12 cellular contexts compared by ENCODE assay signal in genomic region chr12:32603858-32604257, GRCh38.
DNase-seq lines count a peak whose midpoint lies in the region; ATAC-seq, FAIRE-seq and TF ChIP-seq lines count a peak whose summit lies in the region.
"Had no signal": no experiment of that assay in that cellular context is flagged by ENCODE, and none has a peak within 500 bp of the region (broad histone marks: within the 10 kb centered on the region; RNA-seq: fewer than 3 reads in every experiment).

No MANE protein-coding gene starts in this region.

- no peak for TF ChIP-seq CTCF in Calu3 (IDR thresholded peaks at IDR 0.05; ENCODE audit: unreplicated experiment)

- DNase-seq in activated T-cell treated with anti-CD3 and anti-CD28 coated beads, Interleukin-2, amount 50 U/mL, for 24 hours = no peak
- DNase-seq in activated T-cell treated with anti-CD3 and anti-CD28 coated beads, Interleukin-2, amount 50 U/mL, for 1 hour = no peak
- peak; percentile 61 for DNase-seq in activated T-helper 2 cell treated with anti-CD3 and anti-CD28 coated beads, Interferon-gamma antibody, Interleukin-2, Interleukin-4, amounts not matched to agents 10 μg/mL and 5 μg/mL and 100 μg/mL, durations not matched to agents 14 hours and 24 hours and 36 hours (ENCODE audit: low spot score)
- no peak for DNase-seq in stimulated activated effector memory CD8-positive, alpha-beta T cell treated with anti-CD3 and anti-CD28 coated beads, Interleukin-12 subunit alpha, Interleukin-12 subunit beta, amount 100 ng/mL, for 72 hours (ENCODE audit: low spot score in 2 of 2)
- no peak for DNase-seq in urothelium cell line (ENCODE audit: low spot score)
- DNase-seq in left colon = no peak
- no peak for DNase-seq in Calu3
- DNase-seq: naive B cell, upper lobe of left lung had no signal

- no peaks in the 10 kb centered on the region for H3K27me3 Mint-ChIP-seq in activated T-cell treated with anti-CD3 and anti-CD28 coated beads, Interleukin-2, amount 50 U/mL, for 24 hours
- no peaks in the 10 kb centered on the region for H3K27me3 Mint-ChIP-seq in activated T-helper 2 cell treated with anti-CD3 and anti-CD28 coated beads, Interferon-gamma antibody, Interleukin-2, Interleukin-4, amounts not matched to agents 10 μg/mL and 5 μg/mL and 100 μg/mL, durations not matched to agents 14 hours and 24 hours and 36 hours (ENCODE audit: low read depth)
- no peaks in the 10 kb centered on the region for H3K27me3 Mint-ChIP-seq in Calu3 (ENCODE audit: unreplicated experiment)
- H3K27me3 Mint-ChIP-seq: B cell, naive B cell had no signal

- no TSS peak for BruUV-seq in Calu3 (replicated peaks; lab: Mats Ljungman, UMichigan)

- no peak for FAIRE-seq in urothelium cell line (lab: Jason Lieb, UNC)

- no peaks in the 10 kb centered on the region for H3K36me3 Mint-ChIP-seq in activated T-cell treated with anti-CD3 and anti-CD28 coated beads, Interleukin-2, amount 50 U/mL, for 24 hours (ENCODE audit: low read depth)
- H3K36me3 Mint-ChIP-seq in activated T-helper 2 cell treated with anti-CD3 and anti-CD28 coated beads, Interferon-gamma antibody, Interleukin-2, Interleukin-4, amounts not matched to agents 10 μg/mL and 5 μg/mL and 100 μg/mL, durations not matched to agents 14 hours and 24 hours and 36 hours (ENCODE audit: low read depth) = no peaks in the 10 kb centered on the region
- no peaks in the 10 kb centered on the region for H3K36me3 Mint-ChIP-seq in stimulated activated effector memory CD8-positive, alpha-beta T cell treated with anti-CD3 and anti-CD28 coated beads, Interleukin-12 subunit alpha, Interleukin-12 subunit beta, amount 100 ng/mL, for 72 hours
- H3K36me3 Mint-ChIP-seq in Calu3 (ENCODE audit: insufficient read depth, unreplicated experiment) = peaks cover 11% of the 10 kb centered on the region
- H3K36me3 Mint-ChIP-seq: activated naive CD4-positive, alpha-beta T cell treated with anti-CD3 and anti-CD28 coated beads, Interleukin-2, amount 50 U/mL, for 24 hours had no signal

- intact Hi-C loops in activated T-helper 2 cell treated with anti-CD3 and anti-CD28 coated beads, Interferon-gamma antibody, Interleukin-2, Interleukin-4, amounts not matched to agents 10 μg/mL and 5 μg/mL and 100 μg/mL, durations not matched to agents 14 hours and 24 hours and 36 hours (cut with micrococcal nuclease) = loop anchor here (1.0 to 5.0 kb wide), 4 partner anchors 15 to 153 kb away; partner anchors contain the start of gene YARS2
- intact Hi-C loops in left colon (cut with DNase I, micrococcal nuclease) = no loop called here
- intact Hi-C loops in Calu3 (cut with micrococcal nuclease; ENCODE audit: unreplicated experiment) = no loop called here

- peaks cover 9% of the 10 kb centered on the region for H3K4me1 Mint-ChIP-seq in activated T-cell treated with anti-CD3 and anti-CD28 coated beads, Interleukin-2, amount 50 U/mL, for 24 hours (ENCODE audit: low read depth)
- H3K4me1 Mint-ChIP-seq in activated T-helper 2 cell treated with anti-CD3 and anti-CD28 coated beads, Interferon-gamma antibody, Interleukin-2, Interleukin-4, amounts not matched to agents 10 μg/mL and 5 μg/mL and 100 μg/mL, durations not matched to agents 14 hours and 24 hours and 36 hours (ENCODE audit: low read depth) = peaks cover 31% of the 10 kb centered on the region
- no peaks in the 10 kb centered on the region for H3K4me1 Mint-ChIP-seq in stimulated activated effector memory CD8-positive, alpha-beta T cell treated with anti-CD3 and anti-CD28 coated beads, Interleukin-12 subunit alpha, Interleukin-12 subunit beta, amount 100 ng/mL, for 72 hours
- peaks cover 29% of the 10 kb centered on the region for H3K4me1 Mint-ChIP-seq in Calu3 (ENCODE audit: low read depth, unreplicated experiment)

- CTCF ChIA-PET in Calu3 (lab: Charles Lee) = interaction anchor here (0.6 kb wide), 1 partner anchor 10 kb away, joined by 3 read pairs; no protein-coding TSS in a partner anchor

- no peak overlapping the region for H3K4me3 Mint-ChIP-seq in activated T-cell treated with anti-CD3 and anti-CD28 coated beads, Interleukin-2, amount 50 U/mL, for 24 hours
- H3K4me3 Mint-ChIP-seq in activated T-helper 2 cell treated with anti-CD3 and anti-CD28 coated beads, Interferon-gamma antibody, Interleukin-2, Interleukin-4, amounts not matched to agents 10 μg/mL and 5 μg/mL and 100 μg/mL, durations not matched to agents 14 hours and 24 hours and 36 hours (ENCODE audit: low read depth) = no peak overlapping the region
- H3K4me3 Mint-ChIP-seq in stimulated activated effector memory CD8-positive, alpha-beta T cell treated with anti-CD3 and anti-CD28 coated beads, Interleukin-12 subunit alpha, Interleukin-12 subunit beta, amount 100 ng/mL, for 72 hours = no peak overlapping the region
- H3K4me3 Mint-ChIP-seq in Calu3 (ENCODE audit: low read depth, unreplicated experiment) = no peak overlapping the region
- H3K4me3 Mint-ChIP-seq: activated naive CD4-positive, alpha-beta T cell treated with anti-CD3 and anti-CD28 coated beads, Interleukin-2, amount 50 U/mL, for 24 hours; B cell; naive B cell had no signal

- no peaks in the 10 kb centered on the region for H3K9me3 Mint-ChIP-seq in activated T-cell treated with anti-CD3 and anti-CD28 coated beads, Interleukin-2, amount 50 U/mL, for 24 hours
- H3K9me3 Mint-ChIP-seq in activated T-helper 2 cell treated with anti-CD3 and anti-CD28 coated beads, Interferon-gamma antibody, Interleukin-2, Interleukin-4, amounts not matched to agents 10 μg/mL and 5 μg/mL and 100 μg/mL, durations not matched to agents 14 hours and 24 hours and 36 hours = no peaks in the 10 kb centered on the region
- H3K9me3 Mint-ChIP-seq in stimulated activated effector memory CD8-positive, alpha-beta T cell treated with anti-CD3 and anti-CD28 coated beads, Interleukin-12 subunit alpha, Interleukin-12 subunit beta, amount 100 ng/mL, for 72 hours = no peaks in the 10 kb centered on the region
- no peaks in the 10 kb centered on the region for H3K9me3 Mint-ChIP-seq in Calu3 (ENCODE audit: low read depth, unreplicated experiment)
- H3K9me3 Mint-ChIP-seq: activated naive CD4-positive, alpha-beta T cell treated with anti-CD3 and anti-CD28 coated beads, Interleukin-2, amount 50 U/mL, for 24 hours; naive B cell had no signal

- peak overlapping the region; percentile 50 for H3K27ac Mint-ChIP-seq in activated T-cell treated with anti-CD3 and anti-CD28 coated beads, Interleukin-2, amount 50 U/mL, for 24 hours
- peak overlapping the region; percentile 72 for H3K27ac Mint-ChIP-seq in activated T-helper 2 cell treated with anti-CD3 and anti-CD28 coated beads, Interferon-gamma antibody, Interleukin-2, Interleukin-4, amounts not matched to agents 10 μg/mL and 5 μg/mL and 100 μg/mL, durations not matched to agents 14 hours and 24 hours and 36 hours
- H3K27ac Mint-ChIP-seq in stimulated activated effector memory CD8-positive, alpha-beta T cell treated with anti-CD3 and anti-CD28 coated beads, Interleukin-12 subunit alpha, Interleukin-12 subunit beta, amount 100 ng/mL, for 72 hours = no peak overlapping the region
- no peak overlapping the region for H3K27ac Mint-ChIP-seq in Calu3 (ENCODE audit: unreplicated experiment)
- H3K27ac Mint-ChIP-seq: activated naive CD4-positive, alpha-beta T cell treated with anti-CD3 and anti-CD28 coated beads, Interleukin-2, amount 50 U/mL, for 24 hours; B cell had no signal

- ATAC-seq in HG03060 (IDR thresholded peaks at IDR 0.05; ENCODE audit: low read depth, unreplicated experiment) = peak; percentile 97
- peak; percentile 98 for ATAC-seq in stimulated activated effector memory CD8-positive, alpha-beta T cell treated with anti-CD3 and anti-CD28 coated beads, Interleukin-12 subunit alpha, Interleukin-12 subunit beta, amount 100 ng/mL, for 72 hours
- no peak for ATAC-seq in left colon

Comparison
In these comparisons a context has a peak if more than half of its experiments do, and no peak if none do; other contexts are left out.
1. H3K27ac Mint-ChIP-seq: peak in activated T-cell treated with anti-CD3 and anti-CD28 coated beads, Interleukin-2, amount 50 U/mL, for 24 hours (single experiment) and activated T-helper 2 cell treated with anti-CD3 and anti-CD28 coated beads, Interferon-gamma antibody, Interleukin-2, Interleukin-4, amounts not matched to agents 10 μg/mL and 5 μg/mL and 100 μg/mL, durations not matched to agents 14 hours and 24 hours and 36 hours (single experiment); none in stimulated activated effector memory CD8-positive, alpha-beta T cell treated with anti-CD3 and anti-CD28 coated beads, Interleukin-12 subunit alpha, Interleukin-12 subunit beta, amount 100 ng/mL, for 72 hours (single experiment) and Calu3 (single experiment).